In the genomic region with DNA sequence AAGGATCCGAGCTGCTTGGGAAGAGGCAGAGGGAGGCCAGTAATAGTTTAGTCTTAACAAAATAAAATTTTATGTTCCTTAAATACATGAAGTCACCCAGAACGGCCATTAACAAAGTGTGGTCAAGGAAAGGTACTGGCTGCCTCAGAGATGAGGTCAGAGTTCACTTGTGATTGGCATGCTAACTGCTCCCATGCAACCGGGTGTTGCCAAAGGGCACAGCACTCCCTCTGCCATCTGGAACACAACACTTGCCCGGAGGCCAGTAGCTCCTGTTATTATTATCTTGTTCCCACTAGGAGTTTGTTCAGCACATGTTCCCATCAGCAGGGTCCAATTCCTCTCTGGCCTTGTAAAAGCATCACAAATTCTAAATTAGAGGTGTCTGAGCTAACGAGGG, we compare ENCODE assay signal across 24 cellular contexts.
DNase-seq lines count a peak whose midpoint lies in the region; ATAC-seq and TF ChIP-seq lines count a peak whose summit lies in the region.
"Had no signal": no experiment of that assay in that cellular context is flagged by ENCODE, and none has a peak within 500 bp of the region (broad histone marks: within the 10 kb centered on the region; RNA-seq: fewer than 3 reads in every experiment).

No MANE protein-coding gene starts in this region.

- TF ChIP-seq CTCF in upper lobe of right lung (IDR thresholded peaks at IDR 0.05), result no peak

- no peak overlapping the region for H3K4me3 ChIP-seq in upper lobe of right lung
- H3K4me3 ChIP-seq: esophagus squamous epithelium, GM12878, ovary, SJSA1 had no signal

- no peak for ATAC-seq in Right ventricle myocardium inferior
- no peak for ATAC-seq in upper lobe of right lung
- ATAC-seq in HG03354 (IDR thresholded peaks at IDR 0.05; ENCODE audit: poor library complexity, severe bottlenecking, unreplicated experiment), result no peak
- ATAC-seq in GM18909 (IDR thresholded peaks at IDR 0.05; ENCODE audit: poor library complexity, unreplicated experiment), result no peak
- ATAC-seq: GM12878 had no signal

- no peak overlapping the region for H3K27ac ChIP-seq in upper lobe of right lung
- H3K27ac ChIP-seq: esophagus squamous epithelium, ovary, SJSA1 had no signal

- no peaks in the 10 kb centered on the region for H3K36me3 ChIP-seq in upper lobe of right lung
- H3K36me3 ChIP-seq: esophagus squamous epithelium, ovary, SJSA1 had no signal

- intact Hi-C loops in Right ventricle myocardium inferior (cut with DNase I) (no loop called here), cardiac septum (cut with DNase I) (no loop called here), upper lobe of right lung (cut with DNase I) (no loop called here)

- H3K4me1 ChIP-seq in upper lobe of right lung, result no peaks in the 10 kb centered on the region
- H3K4me1 ChIP-seq: SJSA1 had no signal

- peak; percentile 51 for DNase-seq in Right ventricle myocardium inferior (ENCODE audit: missing footprints)
- no peak for DNase-seq in cardiac septum (ENCODE audit: low spot score)
- DNase-seq in cerebellum (ENCODE audit: low spot score), result peak; percentile 85
- DNase-seq in mesenteric fat pad (ENCODE audit: low spot score), result peak; percentile 62
- peak; percentile 36 for DNase-seq in upper lobe of right lung
- no peak for DNase-seq in inferior parietal cortex (ENCODE audit: extremely low spot score)
- DNase-seq: activated CD4-positive, CD25-positive, alpha-beta regulatory T cell treated with anti-CD3 and anti-CD28 coated beads, Interleukin-2, amount 50 U/mL, for 72 hours; activated CD8-positive, alpha-beta memory T cell treated with anti-CD3 and anti-CD28 coated beads, Interleukin-2, amount 50 U/mL, for 48 hours; activated naive CD4-positive, alpha-beta T cell treated with anti-CD3 and anti-CD28 coated beads for 36 hours; CD8-positive, alpha-beta memory T cell; dermis blood vessel endothelial cell; esophagus squamous epithelium; HCEC 1CT; kidney; MM.1S; NCI-H2029; NCI-H510A; ovary; stimulated activated CD4-positive, alpha-beta T cell treated with anti-CD3 and anti-CD28 coated beads, Interleukin-12 subunit alpha, Interleukin-12 subunit beta, amount 100 ng/mL, for 4 hours; stimulated activated naive CD4-positive, alpha-beta T cell treated with Interleukin-2 at 50 U/mL for 16 hours had no signal

- H3K9me3 ChIP-seq in upper lobe of right lung, result no peaks in the 10 kb centered on the region
- H3K9me3 ChIP-seq: esophagus squamous epithelium, ovary, SJSA1 had no signal

- H3K27me3 ChIP-seq in upper lobe of right lung, result no peaks in the 10 kb centered on the region
- H3K27me3 ChIP-seq: esophagus squamous epithelium, ovary, SJSA1 had no signal

Comparison
In these comparisons a context has a peak if more than half of its experiments do, and no peak if none do; other contexts are left out.
1. DNase-seq: peak in Right ventricle myocardium inferior (single experiment), cerebellum (single experiment), mesenteric fat pad (single experiment) and upper lobe of right lung (single experiment); none in cardiac septum (single experiment) and inferior parietal cortex (single experiment).